Comparison of ENCODE assay signal across 30 cellular contexts in the genomic region with DNA sequence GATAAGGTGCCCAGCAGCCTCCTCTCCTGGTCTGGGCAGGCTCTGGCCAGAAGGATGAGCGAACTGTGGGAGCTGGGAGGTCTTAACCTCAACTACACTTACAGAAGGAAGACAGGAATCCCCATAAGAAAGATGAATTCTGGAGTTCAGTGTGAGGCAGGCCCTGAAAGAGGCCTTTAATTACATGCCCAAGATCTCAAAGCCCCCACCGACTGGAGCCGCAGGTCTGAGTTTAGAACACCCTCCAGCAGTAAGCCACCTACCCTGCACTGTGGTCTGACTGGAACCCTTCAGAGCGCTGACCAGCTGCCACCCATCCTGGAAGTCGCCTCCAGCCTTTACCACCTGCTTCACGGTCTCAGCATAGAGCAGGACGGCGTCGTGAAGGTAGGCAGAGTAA. TPM values are rescaled to one million over a fixed set of nuclear protein-coding genes. Genes with fewer than 3 reads are reported as not detected.
"Had no signal": no experiment of that assay in that cellular context is flagged by ENCODE, and none has a peak within 500 bp of the region (broad histone marks: within the 10 kb centered on the region; RNA-seq: fewer than 3 reads in every experiment).

No MANE protein-coding gene starts in this region.

- H3K9me3 ChIP-seq: ascending aorta had no signal

- H3K4me1 ChIP-seq: ascending aorta had no signal

- H3K27me3 ChIP-seq: ascending aorta, cardiac muscle cell had no signal

- H3K27ac ChIP-seq: ascending aorta, cardiac muscle cell, WERI-Rb-1 had no signal

- H3K4me3 ChIP-seq: ascending aorta, cardiac muscle cell had no signal

- H3K36me3 ChIP-seq: ascending aorta, cardiac muscle cell, WERI-Rb-1 had no signal

- DNase-seq: activated CD4-positive, alpha-beta memory T cell treated with anti-CD3 and anti-CD28 coated beads for 36 hours; activated CD4-positive, alpha-beta T cell treated with anti-CD3 and anti-CD28 coated beads for 1 hour; activated CD4-positive, alpha-beta T cell treated with anti-CD3 and anti-CD28 coated beads for 36 hours; activated CD4-positive, alpha-beta T cell treated with anti-CD3 and anti-CD28 coated beads, Interleukin-2, amount 10 ng/mL, durations not matched to agents 24 days and 14 days; activated CD4-positive, alpha-beta T cell treated with anti-CD3 and anti-CD28 coated beads, Interleukin-2, amount 50 U/mL, for 1 hour; activated CD4-positive, alpha-beta T cell treated with anti-CD3 and anti-CD28 coated beads, Interleukin-2, amount 50 U/mL, for 4 hours; activated CD4-positive, CD25-positive, alpha-beta regulatory T cell; activated CD8-positive, alpha-beta memory T cell treated with anti-CD3 and anti-CD28 coated beads, Interleukin-2, amount 50 U/mL, for 4 hours; activated CD8-positive, alpha-beta T cell treated with anti-CD3 and anti-CD28 coated beads for 36 hours; activated effector memory CD4-positive, alpha-beta T cell treated with anti-CD3 and anti-CD28 coated beads, Interleukin-2, amount 50 U/mL, for 16 hours; activated gamma-delta T cell treated with Interleukin-2 at 50 U/mL for 16 hours; activated naive CD4-positive, alpha-beta T cell; activated naive CD4-positive, alpha-beta T cell treated with anti-CD3 and anti-CD28 coated beads for 36 hours; activated naive CD8-positive, alpha-beta T cell treated with anti-CD3 and anti-CD28 coated beads, Interleukin-2, amount 10 ng/mL, durations not matched to agents 7 days and 5 days; activated naive CD8-positive, alpha-beta T cell treated with anti-CD3 and anti-CD28 coated beads, Interleukin-2, amount 50 U/mL, for 24 hours; activated T-cell treated with anti-CD3 and anti-CD28 coated beads for 4 hours; activated T-cell treated with anti-CD3 and anti-CD28 coated beads, Interleukin-2, amount 50 U/mL, for 1 hour; activated T-cell treated with anti-CD3 and anti-CD28 coated beads, Interleukin-2, amount 50 U/mL, for 4 hours; activated T-cell treated with anti-CD3 and anti-CD28 coated beads, Interleukin-2, amount 50 U/mL, for 72 hours; amygdala; anterior cingulate cortex; caudate nucleus; cerebellar nuclear complex; SW 1271; T-helper 1 cell; T-helper 2 cell; T-helper 9 cell; WERI-Rb-1 had no signal

RNA-seq across cellular contexts. Expression of gene ACSL5, which starts 28.2 kb away (rescaled TPM):
- total RNA-seq: cardiac muscle cell had no signal
- polyA plus RNA-seq: cardiac muscle cell had no signal
